ENCODE assay signal across 12 cellular contexts in genomic region chr6:134422426-134423231, GRCh38.
DNase-seq lines count a peak whose midpoint lies in the region; ATAC-seq, FAIRE-seq and TF ChIP-seq lines count a peak whose summit lies in the region.
"Had no signal": no experiment of that assay in that cellular context is flagged by ENCODE, and none has a peak within 500 bp of the region (broad histone marks: within the 10 kb centered on the region; RNA-seq: fewer than 3 reads in every experiment).

No MANE protein-coding gene starts in this region.

- H3K4me1 Mint-ChIP-seq in mesothelial cell of epicardium = peaks cover 14% of the 10 kb centered on the region
- peaks cover 9% of the 10 kb centered on the region for H3K4me1 Mint-ChIP-seq in T-helper 2 cell treated with Interferon-gamma antibody and Interleukin-4, amounts not matched to agents 5 μg/mL and 100 μg/mL, for 36 hours (ENCODE audit: low read depth)

- H3K4me3 ChIP-seq in bronchial epithelial cell (ENCODE audit: low read depth, low read length) (no peak overlapping the region), transverse colon (no peak overlapping the region), neuronal stem cell (ENCODE audit: low read length in 2 of 2) (no peak overlapping the region)

- H3K9ac ChIP-seq in neuronal stem cell (ENCODE audit: low read depth, low read length, poor library complexity) = no peak overlapping the region

- FAIRE-seq in bronchial epithelial cell (lab: Jason Lieb, UNC) = no peak

- intact Hi-C loops in transverse colon (cut with DNase I; ENCODE audit: low total_unique reads) = no loop called here

- H3K14ac ChIP-seq in neuronal stem cell (ENCODE audit: low read length) = no peak overlapping the region

- DNase-seq in CD1c-positive myeloid dendritic cell (ENCODE audit: extremely low spot score) (peak; percentile 93), M059J (ENCODE audit: low read depth) (peak; percentile 99), bronchial epithelial cell (ENCODE audit: low read depth) (peak; percentile 97), mesothelial cell of epicardium (ENCODE audit: low spot score in 2 of 2, unreplicated experiment in 2 of 2) (no peak), transverse colon (no peak), neuronal stem cell (ENCODE audit: low spot score) (no peak)
- no peak for DNase-seq in T-helper 2 cell treated with Interferon-gamma antibody and Interleukin-4, amounts not matched to agents 5 μg/mL and 100 μg/mL, for 36 hours (ENCODE audit: low spot score)
- DNase-seq: activated gamma-delta T cell treated with Interleukin-2 at 50 U/mL for 16 hours; KBM-7; SHP77 treated with DMSO at 0.1 percent for 48 hours; stimulated activated CD4-positive, alpha-beta T cell treated with anti-CD3 and anti-CD28 coated beads, Interleukin-15, amount 100 ng/mL, for 24 hours had no signal

- no peak overlapping the region for H2BK120ac ChIP-seq in neuronal stem cell (ENCODE audit: low read depth, low read length)

- H3K36me3 ChIP-seq in bronchial epithelial cell (ENCODE audit: control insufficient read depth, insufficient read depth, low read length) = no peaks in the 10 kb centered on the region
- H3K36me3 ChIP-seq in transverse colon = no peaks in the 10 kb centered on the region
- no peaks in the 10 kb centered on the region for H3K36me3 ChIP-seq in neuronal stem cell (replicated peaks in 1 of 2; ENCODE audit: control insufficient read depth in 2 of 2, insufficient read depth in 2 of 2, low read length in 2 of 2)

- no peak overlapping the region for H4K91ac ChIP-seq in neuronal stem cell (ENCODE audit: low read depth, low read length, poor library complexity)

- in situ Hi-C loops in transverse colon (cut with MboI; ENCODE audit: low pct_ligation_motif_present in 1 of 4, low pct_unique_long_range_greater_than_20kb in 1 of 4, low sequenced_read_pairs in 3 of 4) = no loop called here

- H3K27me3 Mint-ChIP-seq in mesothelial cell of epicardium (ENCODE audit: low read depth) = no peaks in the 10 kb centered on the region
- H3K27me3 Mint-ChIP-seq in T-helper 2 cell treated with Interferon-gamma antibody and Interleukin-4, amounts not matched to agents 5 μg/mL and 100 μg/mL, for 36 hours (ENCODE audit: low read depth) = no peaks in the 10 kb centered on the region

- no peak overlapping the region for H3K27ac ChIP-seq in transverse colon
- H3K27ac ChIP-seq in neuronal stem cell (replicated peaks; ENCODE audit: low read length) = no peak overlapping the region

- no peak overlapping the region for H4K8ac ChIP-seq in neuronal stem cell (ENCODE audit: low read depth, low read length)

- no peak overlapping the region for H3K4me2 ChIP-seq in neuronal stem cell (ENCODE audit: insufficient read depth, low read length, poor library complexity, severe bottlenecking)

- TF ChIP-seq CTCF in bronchial epithelial cell (IDR thresholded peaks at IDR 0.05; ENCODE audit: insufficient read depth, low read length, severe bottlenecking) = no peak
- TF ChIP-seq CTCF in mesothelial cell of epicardium (IDR thresholded peaks at IDR 0.05; ENCODE audit: unreplicated experiment) = no peak
- no peak for TF ChIP-seq CTCF in transverse colon (IDR thresholded peaks at IDR 0.05)

- no peak overlapping the region for H2AFZ ChIP-seq in neuronal stem cell (ENCODE audit: low read length)

- H3K27me3 ChIP-seq in bronchial epithelial cell (ENCODE audit: control insufficient read depth, insufficient read depth, low read length) = no peaks in the 10 kb centered on the region
- no peaks in the 10 kb centered on the region for H3K27me3 ChIP-seq in transverse colon
- H3K27me3 ChIP-seq in neuronal stem cell (ENCODE audit: control insufficient read depth in 3 of 3, insufficient read depth in 3 of 3, low read depth in 1 of 3, low read length in 3 of 3) = no peaks in the 10 kb centered on the region

- no peak for TF ChIP-seq EP300 in transverse colon (IDR thresholded peaks at IDR 0.05; ENCODE audit: low read depth)

- ATAC-seq in HG03108 (IDR thresholded peaks at IDR 0.05; ENCODE audit: unreplicated experiment) = no peak

- H3K4me1 ChIP-seq in transverse colon = no peaks in the 10 kb centered on the region
- H3K4me1 ChIP-seq in neuronal stem cell (ENCODE audit: control insufficient read depth in 2 of 2, insufficient read depth in 1 of 2, low read depth in 1 of 2, low read length in 2 of 2) = no peaks in the 10 kb centered on the region

- no peaks in the 10 kb centered on the region for H3K79me1 ChIP-seq in neuronal stem cell (ENCODE audit: low read depth, low read length)

- no peaks in the 10 kb centered on the region for H3K9me3 Mint-ChIP-seq in mesothelial cell of epicardium
- H3K9me3 Mint-ChIP-seq in T-helper 2 cell treated with Interferon-gamma antibody and Interleukin-4, amounts not matched to agents 5 μg/mL and 100 μg/mL, for 36 hours = no peaks in the 10 kb centered on the region

- H3K23ac ChIP-seq in neuronal stem cell (ENCODE audit: low read depth, low read length, poor library complexity) = no peak overlapping the region

- H3K4me3 Mint-ChIP-seq in mesothelial cell of epicardium = no peak overlapping the region
- no peak overlapping the region for H3K4me3 Mint-ChIP-seq in T-helper 2 cell treated with Interferon-gamma antibody and Interleukin-4, amounts not matched to agents 5 μg/mL and 100 μg/mL, for 36 hours

- peak overlapping the region; percentile 37 for H3K27ac Mint-ChIP-seq in mesothelial cell of epicardium
- H3K27ac Mint-ChIP-seq in T-helper 2 cell treated with Interferon-gamma antibody and Interleukin-4, amounts not matched to agents 5 μg/mL and 100 μg/mL, for 36 hours = no peak overlapping the region

- H3K4ac ChIP-seq in neuronal stem cell (ENCODE audit: low read length) = no peak overlapping the region

- 76 to 85% methylated on average over 6 of the region's 6 CpGs for WGBS in transverse colon (ENCODE audit: low coverage in 1 of 2), 2 donors
- WGBS in neuronal stem cell (ENCODE audit: extremely low coverage in 2 of 2, insufficient read length in 2 of 2, insufficient replicate concordance in 1 of 2), 2 donors = no CpG with 5 or more reads among the region's 6 CpGs

- no peak overlapping the region for H3K18ac ChIP-seq in neuronal stem cell (ENCODE audit: low read length)

- H3K9me3 ChIP-seq in transverse colon (no peaks in the 10 kb centered on the region), neuronal stem cell (replicated peaks in 1 of 2; ENCODE audit: control insufficient read depth in 2 of 2, insufficient read depth in 1 of 2, low read depth in 1 of 2, low read length in 2 of 2) (no peaks in the 10 kb centered on the region)

- H2AK5ac ChIP-seq in neuronal stem cell (ENCODE audit: low read depth, low read length) = no peak overlapping the region

- no peaks in the 10 kb centered on the region for H3K36me3 Mint-ChIP-seq in mesothelial cell of epicardium
- H3K36me3 Mint-ChIP-seq in T-helper 2 cell treated with Interferon-gamma antibody and Interleukin-4, amounts not matched to agents 5 μg/mL and 100 μg/mL, for 36 hours (ENCODE audit: low read depth) = no peaks in the 10 kb centered on the region

- H2BK5ac ChIP-seq in neuronal stem cell (ENCODE audit: low read length) = no peak overlapping the region

- no peak overlapping the region for H2BK12ac ChIP-seq in neuronal stem cell (ENCODE audit: low read length)

- no peak overlapping the region for H2BK15ac ChIP-seq in neuronal stem cell (ENCODE audit: low read length)

- no peak for TF ChIP-seq POLR2A in transverse colon (IDR thresholded peaks at IDR 0.05)

Comparison
In these comparisons a context has a peak if more than half of its experiments do, and no peak if none do; other contexts are left out.
1. DNase-seq: peak in CD1c-positive myeloid dendritic cell (single experiment), M059J (single experiment) and bronchial epithelial cell (single experiment); none in mesothelial cell of epicardium (0 of 2), transverse colon (single experiment), neuronal stem cell (single experiment) and T-helper 2 cell treated with Interferon-gamma antibody and Interleukin-4, amounts not matched to agents 5 μg/mL and 100 μg/mL, for 36 hours (single experiment).